ENCODE assay signal across 34 cellular contexts in genomic region chr1:27515626-27516025, GRCh38. TPM values are rescaled to one million over a fixed set of nuclear protein-coding genes. Genes with fewer than 3 reads are reported as not detected.
A peak's percentile ranks its signal among the peaks of the same experiment; 100 is the strongest.
DNase-seq lines count a peak whose midpoint lies in the region; ATAC-seq, FAIRE-seq and TF ChIP-seq lines count a peak whose summit lies in the region.
"Had no signal": no experiment of that assay in that cellular context is flagged by ENCODE, and none has a peak within 500 bp of the region (broad histone marks: within the 10 kb centered on the region; RNA-seq: fewer than 3 reads in every experiment).

No MANE protein-coding gene starts in this region.

- peaks cover 74% of the 10 kb centered on the region for H3K4me1 ChIP-seq in HepG2 (ENCODE audit: insufficient read depth, low read length)
- H3K4me1 ChIP-seq in right lobe of liver, result peaks cover 0 to 6% (median 2%) of the 10 kb centered on the region in 4 donors
- peaks cover 0 to 6% of the 10 kb centered on the region in 2 donors for H3K4me1 ChIP-seq in uterus
- H3K4me1 ChIP-seq: pancreas had no signal

- no peaks in the 10 kb centered on the region for H3K27me3 ChIP-seq in HepG2 (ENCODE audit: control insufficient read depth in 1 of 2, insufficient read depth in 2 of 2, low read length in 2 of 2)
- no peaks in the 10 kb centered on the region for H3K27me3 ChIP-seq in right lobe of liver
- no peaks in the 10 kb centered on the region for H3K27me3 ChIP-seq in uterus
- H3K27me3 ChIP-seq: esophagus muscularis mucosa, pancreas had no signal

- H3K27ac ChIP-seq in HepG2 (ENCODE audit: extremely low read length, insufficient read depth, low read length) (no peak overlapping the region), right lobe of liver (no peak overlapping the region), uterus (no peak overlapping the region)
- H3K27ac ChIP-seq: esophagus muscularis mucosa, pancreas had no signal

- TF ChIP-seq POLR2A in HepG2 (IDR thresholded peaks at IDR 0.05; ENCODE audit: insufficient read depth in 1 of 2, low read depth in 2 of 2, low read length in 2 of 2), result no peak
- TF ChIP-seq POLR2A in right lobe of liver (IDR thresholded peaks at IDR 0.05), result no peak
- TF ChIP-seq POLR2A in uterus (IDR thresholded peaks at IDR 0.05), result no peak

- POLR2A ChIA-PET in HepG2 (lab: Yijun Ruan, JAX), result interaction anchor here (1.3 to 4.1 kb wide), 3 partner anchors 10 to 25 kb away, joined by 4 to 20 read pairs (median 5); partner anchors contain the start of gene WASF2

- FAIRE-seq in HepG2 (lab: Jason Lieb, UNC), result no peak
- FAIRE-seq: A204.1, astrocyte, endometrium, kidney, pancreas had no signal

- intact Hi-C loops in HepG2 (cut with micrococcal nuclease; ENCODE audit: unreplicated experiment) (no loop called here), right lobe of liver (cut with DNase I) (no loop called here), uterus (cut with DNase I; ENCODE audit: low total_unique reads) (no loop called here)

- no peak for TF ChIP-seq CTCF in HepG2 (CRISPR knock-in tag; IDR thresholded peaks at IDR 0.05)
- no peak for TF ChIP-seq CTCF in right lobe of liver (IDR thresholded peaks at IDR 0.05)
- TF ChIP-seq CTCF in nephron (IDR thresholded peaks at IDR 0.05; ENCODE audit: unreplicated experiment in 3 of 3), result no peak
- no peak for TF ChIP-seq CTCF in uterus (IDR thresholded peaks at IDR 0.05)

- 10% methylated on average over 2 of the region's 3 CpGs for WGBS in HepG2 (ENCODE audit: low lambda C conversion rate)
- 93% methylated on average over 2 of the region's 3 CpGs for WGBS in right lobe of liver (ENCODE audit: insufficient coverage, low coverage, low lambda C conversion rate, missing lambda C conversion rate)

- H3K27me3 Mint-ChIP-seq in nephron (ENCODE audit: low read depth), result no peaks in the 10 kb centered on the region
- H3K27me3 Mint-ChIP-seq: activated B cell treated with CpG ODN at 0.5 μM for 24 hours; activated CD8-positive, alpha-beta memory T cell treated with anti-CD3 and anti-CD28 coated beads, Interleukin-2, amount 10 ng/mL, durations not matched to agents 7 days and 5 days; activated naive CD8-positive, alpha-beta T cell treated with anti-CD3 and anti-CD28 coated beads, Interleukin-2, amount 50 U/mL, for 24 hours; central memory CD8-positive, alpha-beta T cell; naive thymus-derived CD8-positive, alpha-beta T cell had no signal

- H2AFZ ChIP-seq in HepG2 (ENCODE audit: low read length), result peak overlapping the region; percentile 81
- H2AFZ ChIP-seq: GM23338 had no signal

- no peaks in the 10 kb centered on the region for H3K36me3 ChIP-seq in HepG2 (replicated peaks in 1 of 2; ENCODE audit: control insufficient read depth in 1 of 2, insufficient read depth in 2 of 2, low read length in 2 of 2)
- no peaks in the 10 kb centered on the region for H3K36me3 ChIP-seq in right lobe of liver
- H3K36me3 ChIP-seq in uterus, result no peaks in the 10 kb centered on the region
- H3K36me3 ChIP-seq: esophagus muscularis mucosa, pancreas had no signal

- ATAC-seq in HepG2, result no peak
- ATAC-seq in right lobe of liver, result no peak
- no peak for ATAC-seq in stimulated activated effector memory CD8-positive, alpha-beta T cell treated with anti-CD3 and anti-CD28 coated beads, Interleukin-12 subunit alpha, Interleukin-12 subunit beta, amount 100 ng/mL, for 72 hours
- ATAC-seq: activated CD8-positive, alpha-beta memory T cell treated with anti-CD3 and anti-CD28 coated beads, Interleukin-2, amount 10 ng/mL, durations not matched to agents 7 days and 5 days; activated naive CD8-positive, alpha-beta T cell treated with anti-CD3 and anti-CD28 coated beads, Interleukin-2, amount 50 U/mL, for 24 hours; activated T-cell treated with anti-CD3 and anti-CD28 coated beads, Interleukin-2, amount 50 U/mL, for 4 hours; GM23338; naive thymus-derived CD8-positive, alpha-beta T cell; pancreas had no signal

- CTCF ChIA-PET in HepG2 (lab: Yijun Ruan, JAX; ENCODE audit: low intra/inter-chr PET ratio, low total read pairs), result no interaction called here

- H3K9ac ChIP-seq in HepG2 (ENCODE audit: insufficient read depth, low read depth, low read length), result no peak overlapping the region
- H3K9ac ChIP-seq: SK-N-SH had no signal

- H3K9me3 Mint-ChIP-seq in nephron, result no peaks in the 10 kb centered on the region
- no peaks in the 10 kb centered on the region for H3K9me3 Mint-ChIP-seq in stimulated activated effector memory CD8-positive, alpha-beta T cell treated with anti-CD3 and anti-CD28 coated beads, Interleukin-12 subunit alpha, Interleukin-12 subunit beta, amount 100 ng/mL, for 72 hours
- H3K9me3 Mint-ChIP-seq: activated B cell treated with CpG ODN at 0.5 μM for 24 hours; activated naive CD8-positive, alpha-beta T cell treated with anti-CD3 and anti-CD28 coated beads, Interleukin-2, amount 50 U/mL, for 24 hours; activated T-cell treated with anti-CD3 and anti-CD28 coated beads, Interleukin-2, amount 50 U/mL, for 4 hours; central memory CD8-positive, alpha-beta T cell; GM23338; naive thymus-derived CD8-positive, alpha-beta T cell had no signal

- H3K27ac Mint-ChIP-seq in nephron, result peak overlapping the region; percentile 85 to 98 (median 94)
- peak overlapping the region; percentile 88 for H3K27ac Mint-ChIP-seq in stimulated activated effector memory CD8-positive, alpha-beta T cell treated with anti-CD3 and anti-CD28 coated beads, Interleukin-12 subunit alpha, Interleukin-12 subunit beta, amount 100 ng/mL, for 72 hours
- H3K27ac Mint-ChIP-seq: activated B cell treated with CpG ODN at 0.5 μM for 24 hours; activated CD8-positive, alpha-beta memory T cell treated with anti-CD3 and anti-CD28 coated beads, Interleukin-2, amount 10 ng/mL, durations not matched to agents 7 days and 5 days; activated naive CD8-positive, alpha-beta T cell treated with anti-CD3 and anti-CD28 coated beads, Interleukin-2, amount 50 U/mL, for 24 hours; GM23338 had no signal

- peak overlapping the region in 1 of 3 experiments; percentile 1 for H3K4me3 Mint-ChIP-seq in nephron
- H3K4me3 Mint-ChIP-seq in stimulated activated effector memory CD8-positive, alpha-beta T cell treated with anti-CD3 and anti-CD28 coated beads, Interleukin-12 subunit alpha, Interleukin-12 subunit beta, amount 100 ng/mL, for 72 hours, result no peak overlapping the region
- H3K4me3 Mint-ChIP-seq: activated B cell treated with CpG ODN at 0.5 μM for 24 hours; activated CD8-positive, alpha-beta memory T cell treated with anti-CD3 and anti-CD28 coated beads, Interleukin-2, amount 10 ng/mL, durations not matched to agents 7 days and 5 days; activated naive CD8-positive, alpha-beta T cell treated with anti-CD3 and anti-CD28 coated beads, Interleukin-2, amount 50 U/mL, for 24 hours; activated T-cell treated with anti-CD3 and anti-CD28 coated beads, Interleukin-2, amount 50 U/mL, for 4 hours; central memory CD8-positive, alpha-beta T cell; GM23338; naive thymus-derived CD8-positive, alpha-beta T cell had no signal

- H4K20me1 ChIP-seq in HepG2 (ENCODE audit: insufficient read depth, low read length), result no peaks in the 10 kb centered on the region

- peak overlapping the region; percentile 46 for H3K4me2 ChIP-seq in HepG2 (ENCODE audit: low read depth, low read length)
- H3K4me2 ChIP-seq: GM23338, SK-N-SH had no signal

- BruUV-seq in HepG2 (replicated peaks; lab: Mats Ljungman, UMichigan), result no TSS peak

- no peaks in the 10 kb centered on the region for H3K79me2 ChIP-seq in HepG2 (ENCODE audit: insufficient read depth, low read length)

- peaks cover 57% of the 10 kb centered on the region for H3K4me1 Mint-ChIP-seq in nephron
- peaks cover 9% of the 10 kb centered on the region for H3K4me1 Mint-ChIP-seq in stimulated activated effector memory CD8-positive, alpha-beta T cell treated with anti-CD3 and anti-CD28 coated beads, Interleukin-12 subunit alpha, Interleukin-12 subunit beta, amount 100 ng/mL, for 72 hours

- DNase-seq in HepG2 (ENCODE audit: low spot score) (no peak), right lobe of liver (no peak), uterus (no peak), NCI-H345 (lab: John Stamatoyannopoulos, UW) (no peak), NOMO-1 treated with dmso at 0.1 percent for 144 hours (lab: John Stamatoyannopoulos, UW; ENCODE audit: unreplicated experiment) (no peak)
- no peak for DNase-seq in stimulated activated effector memory CD8-positive, alpha-beta T cell treated with anti-CD3 and anti-CD28 coated beads, Interleukin-12 subunit alpha, Interleukin-12 subunit beta, amount 100 ng/mL, for 72 hours (ENCODE audit: low spot score in 2 of 2)
- no peak for DNase-seq in activated effector memory CD4-positive, alpha-beta T cell treated with anti-CD3 and anti-CD28 coated beads, Interleukin-2, amount 50 U/mL, for 16 hours
- DNase-seq: activated B cell treated with CpG ODN at 0.5 μM for 24 hours; activated CD8-positive, alpha-beta memory T cell treated with anti-CD3 and anti-CD28 coated beads, Interleukin-2, amount 10 ng/mL, durations not matched to agents 7 days and 5 days; activated naive CD8-positive, alpha-beta T cell treated with anti-CD3 and anti-CD28 coated beads, Interleukin-2, amount 50 U/mL, for 24 hours; activated T-cell treated with anti-CD3 and anti-CD28 coated beads, Interleukin-2, amount 50 U/mL, for 4 hours; Calu3; dermis blood vessel endothelial cell; DMS79 treated with DMSO at 0.1 percent for 48 hours; foreskin melanocyte; GDM1; KBM-7; kidney; naive thymus-derived CD8-positive, alpha-beta T cell; NCI-H1105; NCI-H187 treated with DMSO at 0.1 percent for 48 hours; NCI-H2171; NCI-H510A; pancreas; SK-N-SH; stimulated activated CD8-positive, alpha-beta memory T cell treated with anti-CD3 and anti-CD28 coated beads, Interleukin-4, amount 100 ng/mL, for 48 hours; trophoblast cell had no signal

- no peak for TF ChIP-seq RAD21 in HepG2 (CRISPR knock-in tag; IDR thresholded peaks at IDR 0.05)

- TF ChIP-seq EP300 in HepG2 (IDR thresholded peaks at IDR 0.05; ENCODE audit: low read depth in 2 of 2, low read length in 2 of 2), result no peak
- no peak for TF ChIP-seq EP300 in HepG2 (CRISPR knock-in tag; IDR thresholded peaks at IDR 0.05; ENCODE audit: borderline replicate concordance)

- no peaks in the 10 kb centered on the region for H3K9me3 ChIP-seq in HepG2 (ENCODE audit: low read length)
- no peaks in the 10 kb centered on the region for H3K9me3 ChIP-seq in right lobe of liver
- no peaks in the 10 kb centered on the region for H3K9me3 ChIP-seq in uterus
- H3K9me3 ChIP-seq: esophagus muscularis mucosa, pancreas, SK-N-SH had no signal

- in situ Hi-C loops in HepG2 (cut with HindIII; ENCODE audit: extremely low pct_ligation_motif_present, low pct_unique_long_range_greater_than_20kb), result no loop called here

- H3K4me3 ChIP-seq in HepG2 (replicated peaks in 1 of 3; ENCODE audit: insufficient read depth in 1 of 3, low read depth in 2 of 3, low read length in 3 of 3) (peak overlapping the region in 1 of 3 experiments; percentile 36; a peak in 1 of 6 replicates), right lobe of liver (no peak overlapping the region), uterus (no peak overlapping the region)
- H3K4me3 ChIP-seq: esophagus muscularis mucosa, GM23338, pancreas had no signal

- no peaks in the 10 kb centered on the region for H3K36me3 Mint-ChIP-seq in nephron (ENCODE audit: low read depth)
- H3K36me3 Mint-ChIP-seq in stimulated activated effector memory CD8-positive, alpha-beta T cell treated with anti-CD3 and anti-CD28 coated beads, Interleukin-12 subunit alpha, Interleukin-12 subunit beta, amount 100 ng/mL, for 72 hours, result no peaks in the 10 kb centered on the region
- H3K36me3 Mint-ChIP-seq: activated CD8-positive, alpha-beta memory T cell treated with anti-CD3 and anti-CD28 coated beads, Interleukin-2, amount 10 ng/mL, durations not matched to agents 7 days and 5 days; naive thymus-derived CD8-positive, alpha-beta T cell had no signal

RNA-seq across cellular contexts. Expression of gene WASF2, which starts 25.7 kb away (rescaled TPM):
- total RNA-seq in HepG2 (2016; rRNA removed; fragmentation: Illumina TruSeq; extraction: Trizol) (10.4 and 16.9 TPM in 2 replicates), right lobe of liver (10 to 100 TPM; 18.4 to 38.1 (median 26.5) TPM), uterus (100 to 1,000 TPM in 1 of 4 donors, 10 to 100 TPM in 3; 27.2 to 178 (median 41.1) TPM)
- 3.7 and 4.4 TPM in 2 replicates for total RNA-seq in HepG2 (2016; cell fraction: cytosol; rRNA removed; fragmentation: Illumina TruSeq; extraction: Trizol; ENCODE audit: low read depth)
- total RNA-seq in HepG2 (2016; cell fraction: insoluble cytoplasmic fraction; rRNA removed; fragmentation: Illumina TruSeq; extraction: Trizol), result 10.6 and 15.8 TPM in 2 replicates
- total RNA-seq in HepG2 (2016; cell fraction: membrane; rRNA removed; fragmentation: Illumina TruSeq; extraction: Trizol), result 17.2 and 17.7 TPM in 2 replicates
- total RNA-seq in HepG2 (2016; cell fraction: nucleus; rRNA removed; fragmentation: Illumina TruSeq; extraction: Trizol), result 13.0 and 13.9 TPM in 2 replicates
- 26.4 and 27.7 TPM in 2 replicates for polyA plus RNA-seq in HepG2 (2011; rRNA removed)
- 16.3 and 16.7 TPM in 2 replicates for polyA plus RNA-seq in HepG2 (2011; cell fraction: cytosol; rRNA removed)
- polyA plus RNA-seq in HepG2 (2011; cell fraction: nucleus; rRNA removed), result 25.0 and 25.9 TPM in 2 replicates
- polyA plus RNA-seq in HepG2 (2012), result 29.4 and 35.1 TPM in 2 replicates
- 2.7 and 3.1 TPM in 2 replicates for polyA plus RNA-seq in HepG2 (2016; cell fraction: cytosol; fragmentation: Illumina TruSeq; extraction: Trizol; ENCODE audit: low read depth)
- 21.4 and 26.0 TPM in 2 replicates for polyA plus RNA-seq in HepG2 (2016; cell fraction: insoluble cytoplasmic fraction; fragmentation: Illumina TruSeq; extraction: Trizol; ENCODE audit: low read depth)
- 12.8 and 13.7 TPM in 2 replicates for polyA plus RNA-seq in HepG2 (2016; cell fraction: membrane; fragmentation: Illumina TruSeq; extraction: Trizol; ENCODE audit: low read depth)
- 23.0 and 25.5 TPM in 2 replicates for polyA plus RNA-seq in HepG2 (2016; cell fraction: nucleus; fragmentation: Illumina TruSeq; extraction: Trizol; ENCODE audit: insufficient read depth, low read depth)
- 45.6 and 56.9 TPM in 2 replicates for polyA minus RNA-seq in HepG2 (2011; rRNA and poly(A)+ RNA removed; ENCODE audit: low replicate concordance)
- 22.2 and 26.7 TPM in 2 replicates for polyA minus RNA-seq in HepG2 (2011; cell fraction: cytosol; rRNA and poly(A)+ RNA removed)
- 22.0 and 23.7 TPM in 2 replicates for polyA minus RNA-seq in HepG2 (2011; cell fraction: nucleus; rRNA and poly(A)+ RNA removed)
